1 cellular context compared by ENCODE assay signal in the genomic region with DNA sequence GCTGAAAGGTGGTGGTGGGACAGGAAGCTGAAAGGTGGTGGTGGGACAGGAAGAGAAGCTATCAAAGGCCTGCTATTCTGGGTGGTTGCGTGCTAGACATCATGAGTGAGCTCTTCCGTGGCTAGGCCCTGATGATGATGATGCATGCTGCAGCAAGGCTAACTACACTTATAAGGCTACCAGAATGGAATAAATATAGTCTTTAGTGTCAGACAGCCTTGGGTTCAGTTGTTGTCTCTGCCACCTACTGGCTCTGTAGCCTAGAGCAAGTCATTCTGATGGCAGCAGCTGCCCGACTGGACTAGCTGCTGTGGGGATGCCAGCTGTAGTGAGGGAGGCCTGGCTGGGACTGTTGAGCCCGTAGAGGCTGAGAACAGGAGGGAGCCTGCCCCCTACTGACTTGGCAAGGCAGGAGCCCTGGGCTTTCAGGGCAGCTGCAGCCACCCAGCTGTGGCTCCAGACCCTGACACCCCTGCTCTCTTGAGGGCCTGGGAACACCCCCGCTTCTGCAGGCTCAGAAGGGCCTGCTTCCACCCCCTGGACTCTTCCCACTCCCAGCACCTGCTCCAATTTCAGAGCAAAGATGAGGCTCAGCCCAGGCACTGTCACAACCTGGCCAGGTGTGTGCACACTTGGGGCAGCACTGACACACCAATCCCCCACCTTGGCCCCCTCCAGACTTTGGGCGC.
A peak's percentile ranks its signal among the peaks of the same experiment; 100 is the strongest.
TF ChIP-seq lines count a peak whose summit lies in the region.

No MANE protein-coding gene starts in this region.

TF ChIP-seq in IMR-90, 13 proteins besides CTCF, POLR2A, EP300 and RAD21:
- TF ChIP-seq, protein P1, sequence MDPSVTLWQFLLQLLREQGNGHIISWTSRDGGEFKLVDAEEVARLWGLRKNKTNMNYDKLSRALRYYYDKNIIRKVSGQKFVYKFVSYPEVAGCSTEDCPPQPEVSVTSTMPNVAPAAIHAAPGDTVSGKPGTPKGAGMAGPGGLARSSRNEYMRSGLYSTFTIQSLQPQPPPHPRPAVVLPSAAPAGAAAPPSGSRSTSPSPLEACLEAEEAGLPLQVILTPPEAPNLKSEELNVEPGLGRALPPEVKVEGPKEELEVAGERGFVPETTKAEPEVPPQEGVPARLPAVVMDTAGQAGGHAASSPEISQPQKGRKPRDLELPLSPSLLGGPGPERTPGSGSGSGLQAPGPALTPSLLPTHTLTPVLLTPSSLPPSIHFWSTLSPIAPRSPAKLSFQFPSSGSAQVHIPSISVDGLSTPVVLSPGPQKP (IDR thresholded peaks at IDR 0.05; ENCODE audit: borderline replicate concordance, low read depth, low read length) = no peak
- TF ChIP-seq CEBPB (IDR thresholded peaks at IDR 0.05; ENCODE audit: low read depth, low read length) (no peak), FOS (IDR thresholded peaks at IDR 0.05; ENCODE audit: low read depth, low read length) (no peak), MXI1 (IDR thresholded peaks at IDR 0.05; ENCODE audit: borderline replicate concordance, low read depth, low read length) (no peak), SMC3 (IDR thresholded peaks at IDR 0.05; ENCODE audit: low read depth, low read length) (peak; percentile 9; the same call in 1 of the 2 replicates)
